In genomic region chr18:32867330-32867729, GRCh38 we compare ENCODE assay signal across 17 cellular contexts.
"Had no signal": no experiment of that assay in that cellular context is flagged by ENCODE, and none has a peak within 500 bp of the region (broad histone marks: within the 10 kb centered on the region; RNA-seq: fewer than 3 reads in every experiment).

No MANE protein-coding gene starts in this region.

- DNase-seq: activated CD4-positive, alpha-beta memory T cell treated with anti-CD3 and anti-CD28 coated beads, Interleukin-2, amount 10 ng/mL, durations not matched to agents 7 days and 5 days; activated CD4-positive, alpha-beta T cell treated with anti-CD3 and anti-CD28 coated beads for 48 hours; activated CD4-positive, CD25-positive, alpha-beta regulatory T cell; activated CD8-positive, alpha-beta memory T cell treated with anti-CD3 and anti-CD28 coated beads, Interleukin-2, amount 10 ng/mL, durations not matched to agents 7 days and 5 days; activated naive CD4-positive, alpha-beta T cell treated with Interleukin-2 at 50 U/mL for 16 hours; brain microvascular endothelial cell; central memory CD4-positive, alpha-beta T cell; lower lobe of right lung; stimulated activated CD4-positive, alpha-beta T cell treated with anti-CD3 and anti-CD28 coated beads, Interleukin-2, amount 100 ng/mL, for 24 hours; stimulated activated naive CD8-positive, alpha-beta T cell treated with anti-CD3 and anti-CD28 coated beads, Interleukin-15, amount 100 ng/mL, for 72 hours; T-helper 9 cell had no signal

- H3K4me1 Mint-ChIP-seq: activated CD4-positive, alpha-beta memory T cell treated with anti-CD3 and anti-CD28 coated beads, Interleukin-2, amount 10 ng/mL, durations not matched to agents 7 days and 5 days; activated CD8-positive, alpha-beta memory T cell treated with anti-CD3 and anti-CD28 coated beads, Interleukin-2, amount 10 ng/mL, durations not matched to agents 7 days and 5 days; nephron; stimulated activated naive CD8-positive, alpha-beta T cell treated with anti-CD3 and anti-CD28 coated beads, Interleukin-15, amount 100 ng/mL, for 72 hours had no signal

- H3K27me3 ChIP-seq: brain microvascular endothelial cell, suprapubic skin, vagina had no signal

- ATAC-seq: activated CD8-positive, alpha-beta memory T cell treated with anti-CD3 and anti-CD28 coated beads, Interleukin-2, amount 10 ng/mL, durations not matched to agents 7 days and 5 days; lower lobe of right lung; stimulated activated naive CD8-positive, alpha-beta T cell treated with anti-CD3 and anti-CD28 coated beads, Interleukin-15, amount 100 ng/mL, for 72 hours had no signal

- H3K4me3 ChIP-seq: lower lobe of right lung, suprapubic skin, vagina had no signal

- H3K9me3 Mint-ChIP-seq: activated CD4-positive, alpha-beta memory T cell treated with anti-CD3 and anti-CD28 coated beads, Interleukin-2, amount 10 ng/mL, durations not matched to agents 7 days and 5 days had no signal

- H3K27ac Mint-ChIP-seq: activated CD4-positive, alpha-beta memory T cell treated with anti-CD3 and anti-CD28 coated beads, Interleukin-2, amount 10 ng/mL, durations not matched to agents 7 days and 5 days; activated CD8-positive, alpha-beta memory T cell treated with anti-CD3 and anti-CD28 coated beads, Interleukin-2, amount 10 ng/mL, durations not matched to agents 7 days and 5 days; activated T-helper 2 cell treated with anti-CD3 and anti-CD28 coated beads, Interferon-gamma antibody, Interleukin-2, Interleukin-4, amounts not matched to agents 10 μg/mL and 5 μg/mL and 100 μg/mL, durations not matched to agents 14 hours and 24 hours and 36 hours; mesothelial cell of epicardium; nephron; progenitor cell of endocrine pancreas; stimulated activated naive CD8-positive, alpha-beta T cell treated with anti-CD3 and anti-CD28 coated beads, Interleukin-15, amount 100 ng/mL, for 72 hours had no signal

- H3K4me3 Mint-ChIP-seq: activated CD4-positive, alpha-beta memory T cell treated with anti-CD3 and anti-CD28 coated beads, Interleukin-2, amount 10 ng/mL, durations not matched to agents 7 days and 5 days; activated CD8-positive, alpha-beta memory T cell treated with anti-CD3 and anti-CD28 coated beads, Interleukin-2, amount 10 ng/mL, durations not matched to agents 7 days and 5 days; mesothelial cell of epicardium; nephron; stimulated activated naive CD8-positive, alpha-beta T cell treated with anti-CD3 and anti-CD28 coated beads, Interleukin-15, amount 100 ng/mL, for 72 hours had no signal

- H3K27ac ChIP-seq: brain microvascular endothelial cell, lower lobe of right lung, suprapubic skin, vagina had no signal

- H3K9me3 ChIP-seq: lower lobe of right lung, suprapubic skin, vagina had no signal

- H3K4me1 ChIP-seq: lower lobe of right lung, suprapubic skin, vagina had no signal

- H3K36me3 Mint-ChIP-seq: activated CD8-positive, alpha-beta memory T cell treated with anti-CD3 and anti-CD28 coated beads, Interleukin-2, amount 10 ng/mL, durations not matched to agents 7 days and 5 days; mesothelial cell of epicardium had no signal

- H3K36me3 ChIP-seq: brain microvascular endothelial cell, lower lobe of right lung, suprapubic skin, vagina had no signal

- H3K27me3 Mint-ChIP-seq: activated CD4-positive, alpha-beta memory T cell treated with anti-CD3 and anti-CD28 coated beads, Interleukin-2, amount 10 ng/mL, durations not matched to agents 7 days and 5 days; activated CD8-positive, alpha-beta memory T cell treated with anti-CD3 and anti-CD28 coated beads, Interleukin-2, amount 10 ng/mL, durations not matched to agents 7 days and 5 days; stimulated activated naive CD8-positive, alpha-beta T cell treated with anti-CD3 and anti-CD28 coated beads, Interleukin-15, amount 100 ng/mL, for 72 hours had no signal
